18 cellular contexts compared by ENCODE assay signal in the genomic region with DNA sequence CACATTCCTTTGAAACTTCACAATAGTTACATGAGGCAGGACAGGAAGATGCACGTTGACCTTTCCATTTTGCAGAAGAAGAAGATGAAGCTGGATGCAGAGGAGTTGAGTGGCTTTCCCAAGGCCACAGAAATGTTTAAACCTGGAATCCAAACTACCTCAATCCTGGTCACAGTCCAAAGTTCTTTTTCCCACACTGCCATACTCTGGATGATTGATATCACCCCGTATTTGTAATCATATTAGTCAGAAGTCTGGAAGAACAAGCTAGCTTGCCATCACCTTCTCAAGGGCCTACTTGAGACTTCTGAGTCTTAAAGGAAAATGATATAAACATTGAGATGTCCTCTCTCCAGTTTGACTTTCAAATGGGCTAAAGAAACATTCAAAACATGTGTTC.
DNase-seq lines count a peak whose midpoint lies in the region; ATAC-seq, FAIRE-seq and TF ChIP-seq lines count a peak whose summit lies in the region.
"Had no signal": no experiment of that assay in that cellular context is flagged by ENCODE, and none has a peak within 500 bp of the region (broad histone marks: within the 10 kb centered on the region; RNA-seq: fewer than 3 reads in every experiment).

No MANE protein-coding gene starts in this region.

- no peak overlapping the region for H3K4me3 ChIP-seq in AG10803 (ENCODE audit: low read length)
- no peak overlapping the region for H3K4me3 ChIP-seq in astrocyte (ENCODE audit: insufficient read depth, low read depth, low read length)
- no peak overlapping the region for H3K4me3 ChIP-seq in fibroblast of mammary gland (ENCODE audit: control insufficient read depth, low read depth, low read length)
- H3K4me3 ChIP-seq in Karpas-422 (ENCODE audit: low read length): no peak overlapping the region

- no peaks in the 10 kb centered on the region for H3K79me2 ChIP-seq in astrocyte (ENCODE audit: insufficient read depth, low read length)
- no peaks in the 10 kb centered on the region for H3K79me2 ChIP-seq in Karpas-422 (ENCODE audit: low read length)

- no peaks in the 10 kb centered on the region for H3K36me3 Mint-ChIP-seq in astrocyte (ENCODE audit: low read depth, unreplicated experiment)
- H3K36me3 Mint-ChIP-seq: CD14-positive monocyte; CD8-positive, alpha-beta T cell had no signal

- H3K9me3 ChIP-seq in astrocyte (ENCODE audit: insufficient read depth, low read depth, low read length): no peaks in the 10 kb centered on the region
- H3K9me3 ChIP-seq in Karpas-422 (ENCODE audit: low read length): no peaks in the 10 kb centered on the region

- H3K9ac ChIP-seq in astrocyte (ENCODE audit: low read length): no peak overlapping the region
- H3K9ac ChIP-seq in Karpas-422 (ENCODE audit: low read length): no peak overlapping the region

- DNase-seq in AG10803 (ENCODE audit: low read depth) (peak; percentile 10), HT1080 (ENCODE audit: low read depth) (peak; percentile 25), astrocyte (ENCODE audit: low read depth) (peak; percentile 69), fibroblast of mammary gland (ENCODE audit: low read depth) (peak; percentile 45), cerebellar cortex (ENCODE audit: low spot score) (no peak), Karpas-422 (no peak)
- DNase-seq: CD8-positive, alpha-beta T cell; COR-L47; DMS153; DND-41; GDM1; H7 had no signal

- H3K27ac ChIP-seq in astrocyte (ENCODE audit: low read depth, low read length) (no peak overlapping the region), Karpas-422 (ENCODE audit: low read length) (no peak overlapping the region)

- no peaks in the 10 kb centered on the region for H3K4me1 Mint-ChIP-seq in astrocyte (ENCODE audit: low read depth, unreplicated experiment)
- H3K4me1 Mint-ChIP-seq: CD14-positive monocyte had no signal

- no peaks in the 10 kb centered on the region for H3K27me3 Mint-ChIP-seq in astrocyte (ENCODE audit: low read depth, unreplicated experiment)

- ATAC-seq in GM18505 (IDR thresholded peaks at IDR 0.05; ENCODE audit: unreplicated experiment): no peak
- ATAC-seq: CD8-positive, alpha-beta T cell had no signal

- H3K36me3 ChIP-seq in astrocyte (ENCODE audit: insufficient read depth, low read length): no peaks in the 10 kb centered on the region
- H3K36me3 ChIP-seq in Karpas-422 (ENCODE audit: insufficient read depth, low read length): no peaks in the 10 kb centered on the region

- no peaks in the 10 kb centered on the region for H3K9me3 Mint-ChIP-seq in astrocyte (ENCODE audit: unreplicated experiment)

- H3K27ac Mint-ChIP-seq in astrocyte (ENCODE audit: unreplicated experiment): no peak overlapping the region
- H3K27ac Mint-ChIP-seq: CD14-positive monocyte; CD8-positive, alpha-beta T cell had no signal

- H2AFZ ChIP-seq in astrocyte (ENCODE audit: low read depth, low read length) (no peak overlapping the region), Karpas-422 (ENCODE audit: low read length) (no peak overlapping the region)

- no peaks in the 10 kb centered on the region for H3K27me3 ChIP-seq in astrocyte (ENCODE audit: insufficient read depth, low read length)
- H3K27me3 ChIP-seq in Karpas-422 (ENCODE audit: low read length): no peaks in the 10 kb centered on the region

- no peaks in the 10 kb centered on the region for H4K20me1 ChIP-seq in astrocyte (ENCODE audit: insufficient read depth, low read length)
- no peaks in the 10 kb centered on the region for H4K20me1 ChIP-seq in Karpas-422 (ENCODE audit: insufficient read depth, low read depth, low read length)

- H3K9me2 ChIP-seq in Karpas-422 (replicated peaks; ENCODE audit: insufficient read depth, low read length): no peaks in the 10 kb centered on the region

- TF ChIP-seq CTCF in AG10803 (conservative IDR thresholded peaks at IDR 0.05; ENCODE audit: low read length): no peak
- no peak for TF ChIP-seq CTCF in astrocyte (IDR thresholded peaks at IDR 0.05; ENCODE audit: insufficient read depth, low read depth, low read length)
- no peak for TF ChIP-seq CTCF in fibroblast of mammary gland (conservative IDR thresholded peaks at IDR 0.05; ENCODE audit: control insufficient read depth, insufficient read depth, low read depth, low read length)

- H3K4me1 ChIP-seq in astrocyte (ENCODE audit: insufficient read depth, low read length) (no peaks in the 10 kb centered on the region), Karpas-422 (ENCODE audit: low read length) (no peaks in the 10 kb centered on the region)

- no peak for TF ChIP-seq POLR2A in GM18505 (IDR thresholded peaks at IDR 0.05; ENCODE audit: borderline replicate concordance, extremely low read depth, insufficient read depth, insufficient read length)

- H3K4me3 Mint-ChIP-seq in astrocyte (ENCODE audit: unreplicated experiment): no peak overlapping the region
- H3K4me3 Mint-ChIP-seq: CD14-positive monocyte; CD8-positive, alpha-beta T cell had no signal

- H3K4me2 ChIP-seq in astrocyte (ENCODE audit: low read length) (no peak overlapping the region), Karpas-422 (ENCODE audit: low read depth, low read length, poor library complexity, severe bottlenecking) (no peak overlapping the region)

- FAIRE-seq in astrocyte (lab: Jason Lieb, UNC): peak; percentile 59
- FAIRE-seq: A204.1, D721Med, GM12892, HTR-8/SVneo had no signal

Comparison
In these comparisons a context has a peak if more than half of its experiments do, and no peak if none do; other contexts are left out.
1. DNase-seq: peak in AG10803 (single experiment), HT1080 (single experiment), astrocyte (single experiment) and fibroblast of mammary gland (single experiment); none in cerebellar cortex (single experiment) and Karpas-422 (single experiment).